13 cellular contexts compared by ENCODE assay signal in the genomic region with DNA sequence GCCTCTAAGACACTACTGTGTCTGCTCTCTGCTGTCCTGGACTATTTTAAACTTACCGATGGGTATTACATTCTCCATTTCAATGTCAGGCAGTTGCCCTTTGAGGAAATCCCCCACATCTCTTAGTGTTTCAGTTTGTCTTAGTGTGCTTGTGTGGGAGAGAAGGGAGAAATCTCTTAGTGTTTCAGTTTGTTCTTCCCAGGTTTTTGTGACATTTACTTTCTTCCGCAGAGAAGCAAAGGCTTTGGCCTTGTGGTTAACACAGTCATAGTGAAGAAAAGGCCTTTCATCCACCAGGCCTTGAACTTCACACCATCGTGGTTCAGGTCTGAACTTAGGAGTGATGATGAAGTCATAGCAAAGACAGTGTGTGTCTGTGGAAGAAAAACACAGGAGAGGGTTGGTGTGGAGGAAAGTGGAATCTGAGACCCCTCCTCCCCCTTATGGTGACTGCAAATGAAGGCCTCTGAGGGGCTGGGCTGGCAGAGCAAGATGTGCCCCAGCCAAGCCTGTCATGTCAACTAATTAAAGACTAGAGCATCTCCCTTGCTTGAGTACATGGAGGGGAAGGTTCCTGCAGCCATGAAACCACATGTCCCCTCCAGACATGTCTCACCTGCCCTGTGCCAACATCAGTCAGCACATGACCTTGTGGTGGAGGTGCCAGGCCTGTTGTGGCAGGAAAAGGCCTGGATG. TPM values are rescaled to one million over a fixed set of nuclear protein-coding genes. Genes with fewer than 3 reads are reported as not detected.
A peak's percentile ranks its signal among the peaks of the same experiment; 100 is the strongest.
DNase-seq lines count a peak whose midpoint lies in the region; ATAC-seq and TF ChIP-seq lines count a peak whose summit lies in the region.
"Had no signal": no experiment of that assay in that cellular context is flagged by ENCODE, and none has a peak within 500 bp of the region (broad histone marks: within the 10 kb centered on the region; RNA-seq: fewer than 3 reads in every experiment).

No MANE protein-coding gene starts in this region.

- no peak overlapping the region for H3K27ac ChIP-seq in thyroid gland
- H3K27ac ChIP-seq: psoas muscle had no signal

- no peak for TF ChIP-seq POLR2A in thyroid gland (IDR thresholded peaks at IDR 0.05)

- H3K27ac Mint-ChIP-seq in T-helper 17 cell: peak overlapping the region; percentile 80
- peak overlapping the region; percentile 77 for H3K27ac Mint-ChIP-seq in stimulated activated naive CD8-positive, alpha-beta T cell treated with anti-CD3 and anti-CD28 coated beads, Interleukin-15, Interleukin-2, amounts not matched to agents 100 ng/mL and 50 ng/mL, for 24 hours

- H3K27me3 ChIP-seq in thyroid gland: no peaks in the 10 kb centered on the region

- H3K4me3 ChIP-seq in thyroid gland (replicated peaks in 1 of 3): no peak overlapping the region
- H3K4me3 ChIP-seq: psoas muscle had no signal

- 91 to 94% methylated on average over 3 of the region's 3 CpGs for WGBS in thyroid gland, 2 donors

- no peak for TF ChIP-seq CTCF in thyroid gland (IDR thresholded peaks at IDR 0.05)

- intact Hi-C loops in thyroid gland (cut with DNase I): loop anchor here (10.0 kb wide), 1 partner anchor 157 kb away; no protein-coding TSS in a partner anchor

- H3K36me3 Mint-ChIP-seq in T-helper 17 cell (ENCODE audit: low read depth): peaks cover 4% of the 10 kb centered on the region
- no peaks in the 10 kb centered on the region for H3K36me3 Mint-ChIP-seq in stimulated activated naive CD8-positive, alpha-beta T cell treated with anti-CD3 and anti-CD28 coated beads, Interleukin-15, Interleukin-2, amounts not matched to agents 100 ng/mL and 50 ng/mL, for 24 hours (ENCODE audit: low read depth)

- H3K4me3 Mint-ChIP-seq in T-helper 17 cell: no peak overlapping the region
- peak overlapping the region; percentile 35 for H3K4me3 Mint-ChIP-seq in stimulated activated naive CD8-positive, alpha-beta T cell treated with anti-CD3 and anti-CD28 coated beads, Interleukin-15, Interleukin-2, amounts not matched to agents 100 ng/mL and 50 ng/mL, for 24 hours

- H3K4me1 Mint-ChIP-seq in T-helper 17 cell: peaks cover 32% of the 10 kb centered on the region
- H3K4me1 Mint-ChIP-seq in stimulated activated naive CD8-positive, alpha-beta T cell treated with anti-CD3 and anti-CD28 coated beads, Interleukin-15, Interleukin-2, amounts not matched to agents 100 ng/mL and 50 ng/mL, for 24 hours (ENCODE audit: low read depth): peaks cover 48% of the 10 kb centered on the region

- DNase-seq in stimulated activated CD4-positive, alpha-beta T cell treated with anti-CD3 and anti-CD28 coated beads, Interleukin-15, amount 100 ng/mL, for 24 hours: peak; percentile 57
- DNase-seq in stimulated activated CD4-positive, alpha-beta T cell treated with anti-CD3 and anti-CD28 coated beads, Interleukin-4, amount 100 ng/mL, for 4 hours: no peak
- no peak for DNase-seq in T-helper 17 cell
- no peak for DNase-seq in cerebellar cortex (ENCODE audit: low spot score)
- no peak for DNase-seq in thyroid gland
- DNase-seq in cortex of kidney (lab: John Stamatoyannopoulos, UW): no peak
- DNase-seq: aorta, left colon, psoas muscle had no signal

- H3K9me3 Mint-ChIP-seq in stimulated activated naive CD8-positive, alpha-beta T cell treated with anti-CD3 and anti-CD28 coated beads, Interleukin-15, Interleukin-2, amounts not matched to agents 100 ng/mL and 50 ng/mL, for 24 hours: no peaks in the 10 kb centered on the region

- H3K27me3 Mint-ChIP-seq in T-helper 17 cell: peaks cover 34% of the 10 kb centered on the region
- H3K27me3 Mint-ChIP-seq in stimulated activated naive CD8-positive, alpha-beta T cell treated with anti-CD3 and anti-CD28 coated beads, Interleukin-15, Interleukin-2, amounts not matched to agents 100 ng/mL and 50 ng/mL, for 24 hours: peaks cover 50% of the 10 kb centered on the region

- peaks cover 0 to 6% of the 10 kb centered on the region in 2 donors for H3K4me1 ChIP-seq in thyroid gland

- H3K9me3 ChIP-seq in T-helper 17 cell (ENCODE audit: control insufficient read depth, low read length, poor library complexity, severe bottlenecking) (no peaks in the 10 kb centered on the region), thyroid gland (no peaks in the 10 kb centered on the region)
- H3K9me3 ChIP-seq: psoas muscle had no signal

- no peaks in the 10 kb centered on the region for H3K36me3 ChIP-seq in thyroid gland

- peak; percentile 37 for ATAC-seq in HG02642 (IDR thresholded peaks at IDR 0.05; ENCODE audit: poor library complexity, unreplicated experiment)
- ATAC-seq in T-helper 17 cell: no peak
- ATAC-seq: left colon, psoas muscle had no signal

RNA-seq across cellular contexts. Expression of gene RAET1L, which starts 23.9 kb away (rescaled TPM):
- total RNA-seq in T-helper 17 cell (not detected), thyroid gland (not detected)
- total RNA-seq: aorta, fibroblast of lung, left colon, psoas muscle had no signal

RNA-seq across cellular contexts. Expression of gene ULBP1, which starts 37.7 kb away (rescaled TPM):
- total RNA-seq in T-helper 17 cell: under 1 TPM in 1 of 2 donors, not detected in 1; 0.20 TPM
- total RNA-seq in thyroid gland: under 1 TPM in 2 of 4 donors, not detected in 2; 0.33 to 0.46 TPM
- total RNA-seq: MCF 10A had no signal

RNA-seq across cellular contexts. Expression of gene ULBP2, which starts 59.6 kb away (rescaled TPM):
- total RNA-seq in T-helper 17 cell (1 to 10 TPM; 2.8 to 3.7 TPM), thyroid gland (1 to 10 TPM in 1 of 4 donors, under 1 TPM in 1, not detected in 2; 0.78 to 1.5 TPM)
